Comparison of ENCODE assay signal across 8 cellular contexts in the genomic region with DNA sequence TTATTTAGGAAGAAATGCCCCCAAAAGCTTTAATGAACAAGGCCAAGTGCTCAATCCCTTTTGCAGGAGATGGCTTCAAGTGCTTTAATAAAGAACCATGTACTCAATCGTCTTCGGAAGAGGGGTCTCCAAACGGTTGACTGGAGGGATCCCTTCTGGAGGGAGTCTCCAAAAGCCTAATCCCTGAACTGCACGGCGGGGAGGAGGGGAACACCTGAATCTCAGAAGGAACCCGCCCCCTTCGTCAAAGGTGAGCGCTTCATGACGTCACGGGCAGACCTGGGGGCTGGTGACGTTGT. TPM values are rescaled to one million over a fixed set of nuclear protein-coding genes. Genes with fewer than 3 reads are reported as not detected.
A peak's percentile ranks its signal among the peaks of the same experiment; 100 is the strongest.
DNase-seq lines count a peak whose midpoint lies in the region; ATAC-seq, FAIRE-seq and TF ChIP-seq lines count a peak whose summit lies in the region.

No MANE protein-coding gene starts in this region.

- H3K27ac ChIP-seq in SK-N-SH (ENCODE audit: low read depth in 2 of 2, low read length in 1 of 2) (peak overlapping the region; percentile 86 to 97), esophagus squamous epithelium (peak overlapping the region; percentile 99 to 100 (median 100)), trophoblast cell (ENCODE audit: low read depth, low read length) (peak overlapping the region; percentile 86)

- POLR2A ChIA-PET in SK-N-SH (lab: Yijun Ruan, JAX), result interaction anchor here (0.7 to 2.1 kb wide), 6 partner anchors 8 to 142 kb away, joined by 3 to 18 read pairs (median 5); a partner anchor contains a TSS
- POLR2A ChIA-PET in activated CD8-positive, alpha-beta T cell treated with anti-CD3 and anti-CD28 coated beads for 36 hours (lab: Charles Lee), result interaction anchor here (1.0 to 3.9 kb wide), 17 partner anchors 9 to 149 kb away, joined by 3 to 27 read pairs (median 5); a partner anchor contains a TSS

- H3K27me3 ChIP-seq in SK-N-SH (ENCODE audit: insufficient read depth), result no peaks in the 10 kb centered on the region
- H3K27me3 ChIP-seq in esophagus squamous epithelium, result no peaks in the 10 kb centered on the region
- H3K27me3 ChIP-seq in trophoblast cell (ENCODE audit: insufficient read depth, low read length), result no peaks in the 10 kb centered on the region

- peak overlapping the region; percentile 46 for H4K12ac ChIP-seq in trophoblast cell (ENCODE audit: low read depth, low read length)

- no peak for DNase-seq in SK-N-SH
- peak; percentile 88 for DNase-seq in activated CD8-positive, alpha-beta T cell treated with anti-CD3 and anti-CD28 coated beads for 36 hours
- DNase-seq in esophagus squamous epithelium (lab: John Stamatoyannopoulos, UW), result no peak
- peak; percentile 27 to 52 for DNase-seq in trophoblast cell
- no peak for DNase-seq in RCC 7860 (ENCODE audit: low spot score)
- DNase-seq in SKM-1 (lab: John Stamatoyannopoulos, UW; ENCODE audit: unreplicated experiment), result no peak

- H4K91ac ChIP-seq in trophoblast cell (ENCODE audit: low read depth, low read length), result peak overlapping the region; percentile 72

- intact Hi-C loops in activated CD8-positive, alpha-beta T cell treated with anti-CD3 and anti-CD28 coated beads for 36 hours (cut with micrococcal nuclease), result loop anchor here (2.0 kb wide), 1 partner anchor 40 kb away; no protein-coding TSS in a partner anchor
- intact Hi-C loops in esophagus squamous epithelium (cut with DNase I), result loop anchor here (5.0 kb wide), 1 partner anchor 48 kb away; a partner anchor contains a TSS

- H2BK5ac ChIP-seq in trophoblast cell (ENCODE audit: low read depth, low read length, poor library complexity), result peak overlapping the region; percentile 65

- H3K36me3 Mint-ChIP-seq in activated CD8-positive, alpha-beta T cell treated with anti-CD3 and anti-CD28 coated beads for 36 hours (ENCODE audit: low read depth), result peaks cover 46% of the 10 kb centered on the region

- peak overlapping the region; percentile 81 for H3K4me2 ChIP-seq in SK-N-SH
- H3K4me2 ChIP-seq in trophoblast cell (ENCODE audit: low read length), result peak overlapping the region; percentile 68

- no peaks in the 10 kb centered on the region for H3K9me2 ChIP-seq in SK-N-SH

- TF ChIP-seq EP300 in SK-N-SH (IDR thresholded peaks at IDR 0.05; ENCODE audit: borderline replicate concordance in 1 of 2, low read depth in 1 of 2, low read length in 1 of 2), result no peak

- no peak for FAIRE-seq in RCC 7860 (lab: Jason Lieb, UNC)

- no peak overlapping the region for H3K23ac ChIP-seq in trophoblast cell (ENCODE audit: low read length)

- WGBS in SK-N-SH (ENCODE audit: low lambda C conversion rate), result 1% methylated on average over 6 of the region's 11 CpGs
- WGBS in esophagus squamous epithelium, 2 donors, result 4% methylated on average over 3 of the region's 11 CpGs; no CpG with 5 or more reads in 1 of the 2 donors
- no CpG with 5 or more reads among the region's 11 CpGs for WGBS in trophoblast cell (ENCODE audit: extremely low coverage, insufficient coverage, insufficient read length)

- H4K20me1 ChIP-seq in SK-N-SH (ENCODE audit: insufficient read depth), result no peaks in the 10 kb centered on the region

- CTCF ChIA-PET in SK-N-SH (lab: Yijun Ruan, JAX), result interaction anchor here (0.7 to 4.7 kb wide), 3 partner anchors 12 to 46 kb away, joined by 3 to 53 read pairs (median 9); a partner anchor contains a TSS
- CTCF ChIA-PET in activated CD8-positive, alpha-beta T cell treated with anti-CD3 and anti-CD28 coated beads for 36 hours (lab: Charles Lee), result interaction anchor here (1.0 to 2.1 kb wide), 6 partner anchors 10 to 55 kb away, joined by 3 to 17 read pairs (median 4); a partner anchor contains a TSS

- H3K4me1 Mint-ChIP-seq in activated CD8-positive, alpha-beta T cell treated with anti-CD3 and anti-CD28 coated beads for 36 hours (ENCODE audit: low read depth), result peaks cover 37% of the 10 kb centered on the region

- peaks cover 6% of the 10 kb centered on the region for H3F3A ChIP-seq in SK-N-SH (replicated peaks; ENCODE audit: insufficient read depth)

- no peak for TF ChIP-seq RAD21 in SK-N-SH (IDR thresholded peaks at IDR 0.05; ENCODE audit: low read length)

- H3K79me1 ChIP-seq in trophoblast cell (ENCODE audit: low read length), result peaks cover 6% of the 10 kb centered on the region

- H3K4me1 ChIP-seq in SK-N-SH (ENCODE audit: control insufficient read depth in 1 of 2, insufficient read depth in 2 of 2, low read depth in 1 of 2, low read length in 1 of 2) (peaks cover 5 to 17% of the 10 kb centered on the region in 2 experiments; a peak in 2 of 4 replicates), esophagus squamous epithelium (peaks cover 17 to 45% (median 21%) of the 10 kb centered on the region in 3 donors), trophoblast cell (ENCODE audit: control insufficient read depth in 1 of 2, insufficient read depth in 2 of 2, low read length in 2 of 2) (peaks cover 8 to 9% of the 10 kb centered on the region in 2 experiments)

- H3K4me3 ChIP-seq in SK-N-SH (ENCODE audit: low read depth in 2 of 2, low read length in 1 of 2) (peak overlapping the region; percentile 96 to 98), esophagus squamous epithelium (peak overlapping the region; percentile 85 to 100 (median 90)), trophoblast cell (ENCODE audit: low read depth, low read length) (peak overlapping the region; percentile 78)

- H3K4ac ChIP-seq in trophoblast cell (ENCODE audit: low read depth, low read length), result peak overlapping the region; percentile 5

- ATAC-seq in SK-N-SH treated with all-trans-retinoic acid at 6 μM for 48 hours (no peak), HG02840 (IDR thresholded peaks at IDR 0.05; ENCODE audit: low FRiP score, unreplicated experiment) (no peak)
- ATAC-seq in activated CD8-positive, alpha-beta T cell treated with anti-CD3 and anti-CD28 coated beads for 36 hours, result no peak

- no peak overlapping the region for H2AK5ac ChIP-seq in trophoblast cell (ENCODE audit: low read length)

- H2BK120ac ChIP-seq in trophoblast cell (ENCODE audit: insufficient read depth, low read length, poor library complexity), result peak overlapping the region; percentile 12

- H2AFZ ChIP-seq in SK-N-SH (ENCODE audit: low read depth) (peak overlapping the region; percentile 54; the same call in 1 of the 2 replicates), trophoblast cell (ENCODE audit: insufficient read depth, low read length, poor library complexity) (peak overlapping the region; percentile 20)

- H3K36me3 ChIP-seq in SK-N-SH (replicated peaks in 1 of 2; ENCODE audit: control insufficient read depth in 1 of 2, insufficient read depth in 2 of 2, low read length in 1 of 2) (peaks cover 30 to 44% of the 10 kb centered on the region in 2 experiments), esophagus squamous epithelium (peaks cover 8 to 71% (median 33%) of the 10 kb centered on the region in 3 donors), trophoblast cell (ENCODE audit: control insufficient read depth in 1 of 2, insufficient read depth in 2 of 2, low read length in 2 of 2) (peaks cover 32 to 41% of the 10 kb centered on the region in 2 experiments)

- H2BK12ac ChIP-seq in trophoblast cell (ENCODE audit: low read length), result no peak overlapping the region

- H3K79me2 ChIP-seq in SK-N-SH (ENCODE audit: insufficient read depth) (peaks cover 52% of the 10 kb centered on the region), trophoblast cell (ENCODE audit: control insufficient read depth, insufficient read depth, low read length, poor library complexity) (peaks cover 5% of the 10 kb centered on the region)

- H3K9me3 Mint-ChIP-seq in activated CD8-positive, alpha-beta T cell treated with anti-CD3 and anti-CD28 coated beads for 36 hours, result no peaks in the 10 kb centered on the region

- peak overlapping the region; percentile 98 for H3K9ac ChIP-seq in SK-N-SH
- peak overlapping the region; percentile 79 for H3K9ac ChIP-seq in trophoblast cell (ENCODE audit: low read length)

- H4K8ac ChIP-seq in trophoblast cell (ENCODE audit: low read depth, low read length), result peak overlapping the region; percentile 73

- TF ChIP-seq CTCF in SK-N-SH (IDR thresholded peaks at IDR 0.05) (no peak), esophagus squamous epithelium (IDR thresholded peaks at IDR 0.05) (no peak)
- TF ChIP-seq CTCF in activated CD8-positive, alpha-beta T cell treated with anti-CD3 and anti-CD28 coated beads for 36 hours (IDR thresholded peaks at IDR 0.05), result no peak

- H3K4me3 Mint-ChIP-seq in activated CD8-positive, alpha-beta T cell treated with anti-CD3 and anti-CD28 coated beads for 36 hours, result peak overlapping the region; percentile 97

- H3K9me3 ChIP-seq in SK-N-SH (no peaks in the 10 kb centered on the region), esophagus squamous epithelium (no peaks in the 10 kb centered on the region), trophoblast cell (ENCODE audit: insufficient read depth, low read depth, low read length) (no peaks in the 10 kb centered on the region)

- peak overlapping the region; percentile 99 for H3K27ac Mint-ChIP-seq in activated CD8-positive, alpha-beta T cell treated with anti-CD3 and anti-CD28 coated beads for 36 hours

- H3K27me3 Mint-ChIP-seq in activated CD8-positive, alpha-beta T cell treated with anti-CD3 and anti-CD28 coated beads for 36 hours, result no peaks in the 10 kb centered on the region

- peak overlapping the region; percentile 17 for H3K18ac ChIP-seq in trophoblast cell (ENCODE audit: low read length)

- H3K14ac ChIP-seq in trophoblast cell (ENCODE audit: low read length), result peak overlapping the region; percentile 50

- no peak for TF ChIP-seq POLR2A in esophagus squamous epithelium (IDR thresholded peaks at IDR 0.05)

RNA-seq across cellular contexts. Expression of a gene that starts 0.5 kb away (rescaled TPM):
- 57.6 and 65.3 TPM in 2 replicates for polyA plus RNA-seq in SK-N-SH (2012; rRNA removed)
- polyA plus RNA-seq in SK-N-SH (2012; cell fraction: cytosol; rRNA removed), result 55.9 and 65.2 TPM in 2 replicates
- polyA plus RNA-seq in SK-N-SH (2012; cell fraction: nucleus; rRNA removed), result 76.8 and 79.5 TPM in 2 replicates
- 10 to 100 TPM; 35.5 to 36.5 TPM for total RNA-seq in activated CD8-positive, alpha-beta T cell treated with anti-CD3 and anti-CD28 coated beads for 36 hours
- 10 to 100 TPM; 35.4 to 53.6 (median 38.1) TPM for total RNA-seq in esophagus squamous epithelium
- 56.3 and 56.7 TPM in 2 replicates for polyA plus RNA-seq in trophoblast cell (2013)

RNA-seq across cellular contexts. Expression of a gene that starts 0.8 kb away (rescaled TPM):
- 32.0 and 33.1 TPM in 2 replicates for polyA plus RNA-seq in SK-N-SH (2012; rRNA removed)
- polyA plus RNA-seq in SK-N-SH (2012; cell fraction: cytosol; rRNA removed), result 23.5 and 29.6 TPM in 2 replicates
- 21.0 and 21.9 TPM in 2 replicates for polyA plus RNA-seq in SK-N-SH (2012; cell fraction: nucleus; rRNA removed)
- total RNA-seq in activated CD8-positive, alpha-beta T cell treated with anti-CD3 and anti-CD28 coated beads for 36 hours, result 10 to 100 TPM; 19.5 to 19.8 TPM
- 10 to 100 TPM; 11.8 to 20.1 (median 16.5) TPM for total RNA-seq in esophagus squamous epithelium
- polyA plus RNA-seq in trophoblast cell (2013), result 19.0 and 22.7 TPM in 2 replicates

RNA-seq across cellular contexts. Expression of a gene that starts 16.2 kb away (rescaled TPM):
- 19.7 and 49.3 TPM in 2 replicates for polyA plus RNA-seq in SK-N-SH (2012; rRNA removed)
- polyA plus RNA-seq in SK-N-SH (2012; cell fraction: cytosol; rRNA removed), result 21.0 and 26.5 TPM in 2 replicates
- 127 and 135 TPM in 2 replicates for polyA plus RNA-seq in SK-N-SH (2012; cell fraction: nucleus; rRNA removed)
- total RNA-seq in activated CD8-positive, alpha-beta T cell treated with anti-CD3 and anti-CD28 coated beads for 36 hours, result 10 to 100 TPM; 74.6 to 80.3 TPM
- total RNA-seq in esophagus squamous epithelium, result 100 to 1,000 TPM in 3 of 4 donors, 10 to 100 TPM in 1; 72.1 to 230 (median 121) TPM
- 34.2 and 35.4 TPM in 2 replicates for polyA plus RNA-seq in trophoblast cell (2013)

RNA-seq across cellular contexts. Expression of a gene that starts 22.1 kb away (rescaled TPM):
- polyA plus RNA-seq in SK-N-SH (2012; rRNA removed), result 13.6 and 13.8 TPM in 2 replicates
- 2.8 and 4.6 TPM in 2 replicates for polyA plus RNA-seq in SK-N-SH (2012; cell fraction: cytosol; rRNA removed)
- polyA plus RNA-seq in SK-N-SH (2012; cell fraction: nucleus; rRNA removed), result 85.4 and 89.2 TPM in 2 replicates
- total RNA-seq in activated CD8-positive, alpha-beta T cell treated with anti-CD3 and anti-CD28 coated beads for 36 hours, result 10 to 100 TPM; 35.9 to 42.8 TPM
- 1 to 10 TPM; 4.8 to 9.3 (median 7.6) TPM for total RNA-seq in esophagus squamous epithelium
- polyA plus RNA-seq in trophoblast cell (2013), result 51.5 and 53.7 TPM in 2 replicates

RNA-seq across cellular contexts. Expression of a gene that starts 45.3 kb away (rescaled TPM):
- 5,038 and 7,541 TPM in 2 replicates for polyA plus RNA-seq in SK-N-SH (2012; rRNA removed)
- 3,850 and 5,242 TPM in 2 replicates for polyA plus RNA-seq in SK-N-SH (2012; cell fraction: cytosol; rRNA removed)
- 1,787 and 2,864 TPM in 2 replicates for polyA plus RNA-seq in SK-N-SH (2012; cell fraction: nucleus; rRNA removed)
- 1,000 to 10,000 TPM; 3,249 to 3,324 TPM for total RNA-seq in activated CD8-positive, alpha-beta T cell treated with anti-CD3 and anti-CD28 coated beads for 36 hours
- 1,000 to 10,000 TPM in 3 of 4 donors, 100 to 1,000 TPM in 1; 509 to 2,477 (median 1,257) TPM for total RNA-seq in esophagus squamous epithelium
- 3,136 and 3,193 TPM in 2 replicates for polyA plus RNA-seq in trophoblast cell (2013)

Comparison
In these comparisons a context has a peak if more than half of its experiments do, and no peak if none do; other contexts are left out.
1. DNase-seq: peak in activated CD8-positive, alpha-beta T cell treated with anti-CD3 and anti-CD28 coated beads for 36 hours (single experiment) and trophoblast cell (2 of 2); none in SK-N-SH (single experiment), esophagus squamous epithelium (single experiment), RCC 7860 (single experiment) and SKM-1 (single experiment).
2. Peak in every context shown above with its lines, with median percentiles within 50 percentile points of each other: H3K27ac ChIP-seq and H3K4me3 ChIP-seq.